Comparison of ENCODE assay signal across 9 cellular contexts in genomic region chr4:108395786-108396185, GRCh38.
"Had no signal": no experiment of that assay in that cellular context is flagged by ENCODE, and none has a peak within 500 bp of the region (broad histone marks: within the 10 kb centered on the region; RNA-seq: fewer than 3 reads in every experiment).

No MANE protein-coding gene starts in this region.

- H3K27ac ChIP-seq: GM23248 had no signal

- H2AFZ ChIP-seq: GM23248, GM23338 had no signal

- H3K36me3 ChIP-seq: HAP-1 had no signal

- H3K27ac Mint-ChIP-seq: GM23338, H9, HFFc6 had no signal

- H3K9me3 Mint-ChIP-seq: GM23338, H9, HFFc6 had no signal

- H3K4me3 Mint-ChIP-seq: GM23338, H9, HFFc6 had no signal

- H3K4me2 ChIP-seq: GM23338 had no signal

- ATAC-seq: GM23338, HCT116 had no signal

- DNase-seq: GM23248, GOT3, H7, H9, HCEC 1CT, HFFc6 had no signal

- H3K9me3 ChIP-seq: HAP-1 had no signal

- H3K4me3 ChIP-seq: GM23248, GM23338, HAP-1 had no signal

- H3K9ac ChIP-seq: GM23248 had no signal
